Comparison of ENCODE assay signal across 8 cellular contexts in the genomic region with DNA sequence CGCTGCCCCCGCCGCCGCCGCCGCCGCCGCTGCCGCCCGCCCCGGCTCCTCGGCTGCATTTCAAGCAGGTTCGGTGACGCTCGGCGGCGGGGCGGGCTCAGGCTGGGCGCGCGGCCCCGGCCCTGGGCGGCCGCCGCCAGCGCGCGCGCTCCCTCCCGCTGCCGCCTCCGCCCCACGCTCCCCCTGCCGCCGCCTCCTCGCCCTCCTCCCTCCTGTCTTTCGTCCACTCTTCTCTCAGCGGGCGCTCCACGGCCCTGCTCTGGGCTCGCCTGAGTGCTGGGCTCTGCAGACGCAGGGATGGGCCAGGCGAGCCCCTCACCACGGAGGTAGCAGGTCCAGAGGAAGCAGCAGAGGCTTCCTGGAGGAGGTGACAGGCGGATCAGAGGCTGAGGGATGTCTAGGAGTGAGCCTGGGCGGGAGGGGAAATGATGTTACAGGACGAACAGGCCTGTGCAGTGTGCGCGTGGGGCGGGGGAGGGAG. TPM values are rescaled to one million over a fixed set of nuclear protein-coding genes. Genes with fewer than 3 reads are reported as not detected.
DNase-seq lines count a peak whose midpoint lies in the region; ATAC-seq and TF ChIP-seq lines count a peak whose summit lies in the region.

A gene (minus strand): TSS at position 62 of the 481 bp plus-strand sequence. CDS start 158 bp downstream, outside the sequence.

- H3K36me3 ChIP-seq in duodenal mucosa (ENCODE audit: control insufficient read depth in 1 of 2, insufficient read depth in 2 of 2, low read length in 2 of 2): no peaks in the 10 kb centered on the region

- peak; percentile 20 for ATAC-seq in HG03097 (IDR thresholded peaks at IDR 0.05; ENCODE audit: low FRiP score, unreplicated experiment)

- H3K27me3 ChIP-seq in duodenal mucosa (ENCODE audit: control insufficient read depth in 1 of 2, insufficient read depth in 2 of 2, low read length in 2 of 2): no peaks in the 10 kb centered on the region

- peak within 1 kb of the TSS; percentile 75 to 81 for H3K4me3 ChIP-seq in duodenal mucosa (ENCODE audit: low read depth in 1 of 2, low read length in 2 of 2)

- H3K4me1 ChIP-seq in duodenal mucosa (ENCODE audit: control insufficient read depth in 1 of 2, insufficient read depth in 2 of 2, low read length in 2 of 2): peaks cover 11 to 24% of the 10 kb centered on the region in 2 donors

- H3K9me3 ChIP-seq in duodenal mucosa (ENCODE audit: control insufficient read depth in 1 of 2, low read length in 2 of 2): no peaks in the 10 kb centered on the region

- TF ChIP-seq POLR2A in GM18526 (IDR thresholded peaks at IDR 0.05; ENCODE audit: extremely low read depth, insufficient read length): peak; percentile 52

- no peak for TF ChIP-seq CTCF in 22Rv1 (IDR thresholded peaks at IDR 0.05)

- H3K9ac ChIP-seq in duodenal mucosa (ENCODE audit: low read depth in 1 of 2, low read length in 2 of 2): peak within 1 kb of the TSS; percentile 41 to 53

- H3K27ac ChIP-seq in 22Rv1: peak within 1 kb of the TSS; percentile 66
- H3K27ac ChIP-seq in duodenal mucosa (ENCODE audit: low read depth, low read length): no peak within 1 kb of the TSS

- DNase-seq in NCI-H510A treated with DMSO at 0.1 percent for 48 hours (lab: John Stamatoyannopoulos, UW) (peak; percentile 56), lung microvascular endothelial cell (ENCODE audit: low read depth in 2 of 2) (peak; percentile 61 to 69)
- peak; percentile 73 to 76 for DNase-seq in activated CD4-positive, alpha-beta T cell treated with anti-CD3 and anti-CD28 coated beads, Interleukin-2, amount 50 U/mL, for 4 hours
- DNase-seq in stimulated activated CD8-positive, alpha-beta memory T cell treated with anti-CD3 and anti-CD28 coated beads, Interleukin-12 subunit alpha, Interleukin-12 subunit beta, amount 100 ng/mL, for 24 hours (ENCODE audit: extremely low read depth): peak; percentile 63

RNA-seq across cellular contexts. Expression of the gene that starts here (rescaled TPM):
- total RNA-seq in lung microvascular endothelial cell: 7.7 and 14.2 TPM in 2 replicates
